Comparison of ENCODE assay signal across 21 cellular contexts in the genomic region with DNA sequence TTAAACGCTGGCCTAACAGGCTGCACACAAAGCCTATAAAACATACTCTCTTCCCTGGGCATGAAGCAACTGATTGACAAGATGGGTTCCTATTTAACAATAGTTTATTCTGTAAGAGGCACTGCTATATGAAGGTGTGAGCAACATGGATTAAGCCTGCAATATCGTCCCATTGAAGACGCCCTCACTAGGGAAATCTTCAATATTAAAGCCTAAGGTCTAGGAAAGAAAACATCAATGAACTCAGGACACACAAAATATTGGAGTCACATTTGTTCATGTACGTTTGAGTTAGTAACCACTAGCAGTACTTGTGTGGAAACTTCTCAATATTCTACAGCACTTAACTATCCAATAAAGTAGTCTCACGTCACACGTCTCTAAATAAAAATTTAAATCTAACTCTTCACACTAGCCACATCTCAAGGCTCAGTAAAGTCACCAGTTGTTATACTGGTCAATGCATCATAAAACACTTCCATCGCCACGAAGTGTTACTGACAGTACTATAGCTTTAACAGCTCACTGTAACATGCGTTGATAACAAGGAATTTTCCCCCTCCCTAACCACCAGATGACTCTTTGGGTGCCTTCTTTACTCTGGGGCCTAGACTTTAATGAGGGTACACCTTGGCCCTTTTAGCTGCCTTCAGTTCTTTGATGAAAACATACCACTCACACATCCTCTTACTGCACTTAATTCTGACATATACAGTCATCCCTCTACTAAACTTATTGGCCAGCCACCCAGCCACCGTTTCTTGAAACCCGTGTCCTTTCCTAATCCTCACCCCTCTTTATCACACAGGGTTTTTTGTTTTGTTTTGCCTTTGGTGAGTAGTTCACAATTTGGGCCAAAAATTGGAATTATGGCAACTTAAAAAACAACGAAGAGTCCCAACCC. TPM values are rescaled to one million over a fixed set of nuclear protein-coding genes. Genes with fewer than 3 reads are reported as not detected.
DNase-seq lines count a peak whose midpoint lies in the region; ATAC-seq and TF ChIP-seq lines count a peak whose summit lies in the region.
"Had no signal": no experiment of that assay in that cellular context is flagged by ENCODE, and none has a peak within 500 bp of the region (broad histone marks: within the 10 kb centered on the region; RNA-seq: fewer than 3 reads in every experiment).

No MANE protein-coding gene starts in this region.

- no peak for DNase-seq in activated T-cell treated with anti-CD3 and anti-CD28 coated beads, Interleukin-2, amount 50 U/mL, for 24 hours
- DNase-seq in activated T-cell treated with anti-CD3 and anti-CD28 coated beads for 4 hours: no peak
- DNase-seq in Karpas-422: peak; percentile 52
- DNase-seq in glutamatergic neuron: no peak
- DNase-seq in stimulated activated naive CD8-positive, alpha-beta T cell treated with anti-CD3 and anti-CD28 coated beads, Interleukin-15, Interleukin-2, amounts not matched to agents 100 U/mL and 50 U/mL, for 24 hours: no peak
- no peak for DNase-seq in NCI-H146 (lab: John Stamatoyannopoulos, UW)
- no peak for DNase-seq in putamen (ENCODE audit: low spot score)
- DNase-seq: CD4-positive, alpha-beta memory T cell; foreskin fibroblast; MG63; NCI-H187 treated with DMSO at 0.1 percent for 48 hours; NCI-H510A; pancreas; SHP77; small intestine; T-helper 2 cell had no signal

- no peaks in the 10 kb centered on the region for H3K9me2 ChIP-seq in Karpas-422 (replicated peaks; ENCODE audit: insufficient read depth, low read length)

- H3K9me3 Mint-ChIP-seq in activated T-cell treated with anti-CD3 and anti-CD28 coated beads, Interleukin-2, amount 50 U/mL, for 24 hours: no peaks in the 10 kb centered on the region
- H3K9me3 Mint-ChIP-seq in glutamatergic neuron (ENCODE audit: unreplicated experiment): peaks cover 17% of the 10 kb centered on the region
- H3K9me3 Mint-ChIP-seq: central memory CD8-positive, alpha-beta T cell had no signal

- peaks cover 79% of the 10 kb centered on the region for H4K20me1 ChIP-seq in Karpas-422 (ENCODE audit: insufficient read depth, low read depth, low read length)

- H3K36me3 ChIP-seq in Karpas-422 (ENCODE audit: insufficient read depth, low read length): peaks cover 56% of the 10 kb centered on the region

- no peaks in the 10 kb centered on the region for H3K27me3 Mint-ChIP-seq in activated T-cell treated with anti-CD3 and anti-CD28 coated beads, Interleukin-2, amount 50 U/mL, for 24 hours
- peaks cover 15% of the 10 kb centered on the region for H3K27me3 Mint-ChIP-seq in glutamatergic neuron (ENCODE audit: unreplicated experiment)
- H3K27me3 Mint-ChIP-seq: CD4-positive, alpha-beta memory T cell; central memory CD8-positive, alpha-beta T cell had no signal

- H3K9me3 ChIP-seq in Karpas-422 (ENCODE audit: low read length): no peaks in the 10 kb centered on the region
- H3K9me3 ChIP-seq: MG63, pancreas had no signal

- H3K27ac ChIP-seq in Karpas-422 (ENCODE audit: low read length): no peak overlapping the region
- H3K27ac ChIP-seq: pancreas had no signal

- no peak overlapping the region for H2AFZ ChIP-seq in Karpas-422 (ENCODE audit: low read length)

- no peak overlapping the region for H3K9ac ChIP-seq in Karpas-422 (ENCODE audit: low read length)

- H3K4me3 ChIP-seq in Karpas-422 (ENCODE audit: low read length): no peak overlapping the region
- H3K4me3 ChIP-seq: MG63, pancreas had no signal

- peak overlapping the region; percentile 78 for H3K27ac Mint-ChIP-seq in activated T-cell treated with anti-CD3 and anti-CD28 coated beads, Interleukin-2, amount 50 U/mL, for 24 hours
- H3K27ac Mint-ChIP-seq in glutamatergic neuron (ENCODE audit: unreplicated experiment): peak overlapping the region; percentile 57

- no peak for TF ChIP-seq CTCF in glutamatergic neuron (IDR thresholded peaks at IDR 0.05; ENCODE audit: partially characterized antibody, unreplicated experiment)

- peaks cover 3% of the 10 kb centered on the region; the same call in 1 of the 2 replicates for H3K4me1 ChIP-seq in Karpas-422 (ENCODE audit: low read length)
- H3K4me1 ChIP-seq: pancreas had no signal

- H3K79me2 ChIP-seq in Karpas-422 (ENCODE audit: low read length): no peaks in the 10 kb centered on the region

- H3K27me3 ChIP-seq in Karpas-422 (ENCODE audit: low read length): no peaks in the 10 kb centered on the region
- H3K27me3 ChIP-seq: MG63, pancreas had no signal

- no peak overlapping the region for H3K4me2 ChIP-seq in Karpas-422 (ENCODE audit: low read depth, low read length, poor library complexity, severe bottlenecking)

- H3K4me1 Mint-ChIP-seq in activated T-cell treated with anti-CD3 and anti-CD28 coated beads, Interleukin-2, amount 50 U/mL, for 24 hours (ENCODE audit: low read depth): peaks cover 37% of the 10 kb centered on the region
- H3K4me1 Mint-ChIP-seq in glutamatergic neuron (ENCODE audit: low read depth, unreplicated experiment): peaks cover 19% of the 10 kb centered on the region

- H3K36me3 Mint-ChIP-seq in activated T-cell treated with anti-CD3 and anti-CD28 coated beads, Interleukin-2, amount 50 U/mL, for 24 hours (ENCODE audit: low read depth): peaks cover 85% of the 10 kb centered on the region
- peaks cover 10% of the 10 kb centered on the region for H3K36me3 Mint-ChIP-seq in glutamatergic neuron (ENCODE audit: unreplicated experiment)

- ATAC-seq in stimulated activated naive CD8-positive, alpha-beta T cell treated with anti-CD3 and anti-CD28 coated beads, Interleukin-15, Interleukin-2, amounts not matched to agents 100 U/mL and 50 U/mL, for 24 hours: peak; percentile 3
- no peak for ATAC-seq in HG03175 (IDR thresholded peaks at IDR 0.05; ENCODE audit: unreplicated experiment)
- ATAC-seq: pancreas had no signal

- no peak overlapping the region for H3K4me3 Mint-ChIP-seq in activated T-cell treated with anti-CD3 and anti-CD28 coated beads, Interleukin-2, amount 50 U/mL, for 24 hours
- no peak overlapping the region for H3K4me3 Mint-ChIP-seq in glutamatergic neuron (ENCODE audit: unreplicated experiment)
- H3K4me3 Mint-ChIP-seq: CD4-positive, alpha-beta memory T cell; central memory CD8-positive, alpha-beta T cell had no signal

RNA-seq across cellular contexts. Expression of a gene that starts 50.1 kb away (rescaled TPM):
- not detected in 2 replicates for total RNA-seq in Karpas-422 (2014; rRNA removed; shearing (Covaris generic); ENCODE audit: low replicate concordance)
- total RNA-seq in glutamatergic neuron (ENCODE audit: unreplicated experiment): not detected
- total RNA-seq: CD4-positive, alpha-beta memory T cell; H4; mucosa of gallbladder; pancreas; urinary bladder had no signal
